In genomic region chr9:136116360-136117098, GRCh38 we compare ENCODE assay signal across 14 cellular contexts. TPM values are rescaled to one million over a fixed set of nuclear protein-coding genes. Genes with fewer than 3 reads are reported as not detected.
DNase-seq lines count a peak whose midpoint lies in the region; ATAC-seq and TF ChIP-seq lines count a peak whose summit lies in the region.
"Had no signal": no experiment of that assay in that cellular context is flagged by ENCODE, and none has a peak within 500 bp of the region (broad histone marks: within the 10 kb centered on the region; RNA-seq: fewer than 3 reads in every experiment).

No MANE protein-coding gene starts in this region.

- H3K4me1 Mint-ChIP-seq in stimulated activated naive CD8-positive, alpha-beta T cell treated with anti-CD3 and anti-CD28 coated beads, Interleukin-15, amount 100 ng/mL, for 72 hours: peaks cover 53% of the 10 kb centered on the region
- H3K4me1 Mint-ChIP-seq in activated B cell treated with CpG ODN at 0.5 μM for 24 hours (peaks cover 5% of the 10 kb centered on the region), memory B cell (no peaks in the 10 kb centered on the region), CD14-positive monocyte (peaks cover 24% of the 10 kb centered on the region)

- POLR2A ChIA-PET in activated B cell treated with CpG ODN at 0.5 μM for 24 hours (lab: Charles Lee): interaction anchor here (0.9 to 2.9 kb wide), 2 partner anchors 9 to 247 kb away, joined by 3 to 16 read pairs; partner anchors contain the start of gene DNLZ

- H3K27me3 ChIP-seq in upper lobe of left lung: no peaks in the 10 kb centered on the region
- H3K27me3 ChIP-seq in H7 (ENCODE audit: control insufficient read depth, insufficient read depth, low read length): no peaks in the 10 kb centered on the region

- peaks cover 16 to 31% (median 18%) of the 10 kb centered on the region in 4 donors for H3K4me1 ChIP-seq in upper lobe of left lung

- DNase-seq in stimulated activated naive CD8-positive, alpha-beta T cell treated with anti-CD3 and anti-CD28 coated beads, Interleukin-15, amount 100 ng/mL, for 72 hours: no peak
- DNase-seq in stimulated activated naive CD8-positive, alpha-beta T cell treated with anti-CD3 and anti-CD28 coated beads, Interleukin-15, Interleukin-2, amounts not matched to agents 100 U/mL and 50 U/mL, for 24 hours: no peak
- DNase-seq in activated B cell treated with CpG ODN at 0.5 μM for 24 hours (no peak), memory B cell (ENCODE audit: low spot score in 2 of 2) (no peak), upper lobe of left lung (peak in 1 of 2 donors; percentile 85), H7 (no peak), CD14-positive monocyte (ENCODE audit: low spot score) (no peak)
- DNase-seq: activated CD4-positive, CD25-positive, alpha-beta regulatory T cell; activated naive CD4-positive, alpha-beta T cell; cerebellar nuclear complex; KG1; NCI-H187; NCI-H774 had no signal

- peak overlapping the region in 1 of 2 donors; percentile 89 for H3K27ac Mint-ChIP-seq in stimulated activated naive CD8-positive, alpha-beta T cell treated with anti-CD3 and anti-CD28 coated beads, Interleukin-15, amount 100 ng/mL, for 72 hours
- H3K27ac Mint-ChIP-seq in activated B cell treated with CpG ODN at 0.5 μM for 24 hours (no peak overlapping the region), memory B cell (no peak overlapping the region), CD14-positive monocyte (no peak overlapping the region)

- H3K9me3 ChIP-seq in upper lobe of left lung: no peaks in the 10 kb centered on the region

- no peak for TF ChIP-seq POLR2A in upper lobe of left lung (IDR thresholded peaks at IDR 0.05)

- H3K36me3 ChIP-seq in upper lobe of left lung (peaks cover 0 to 24% (median 19%) of the 10 kb centered on the region in 4 donors), H7 (replicated peaks; ENCODE audit: control insufficient read depth, insufficient read depth, low read length) (no peaks in the 10 kb centered on the region)

- H3K36me3 Mint-ChIP-seq in activated B cell treated with CpG ODN at 0.5 μM for 24 hours (ENCODE audit: low read depth) (peaks cover 17% of the 10 kb centered on the region), memory B cell (no peaks in the 10 kb centered on the region), CD14-positive monocyte (peaks cover 15 to 35% of the 10 kb centered on the region in 2 donors)

- intact Hi-C loops in activated B cell treated with CpG ODN at 0.5 μM for 24 hours (cut with micrococcal nuclease) (loop anchor here (5.0 kb wide), 2 partner anchors 111 to 286 kb away; partner anchors contain the start of gene SNAPC4), CD14-positive monocyte (cut with micrococcal nuclease) (loop anchor here in 1 of 2 donors (5.0 kb wide), 1 partner anchor 39 kb away; no protein-coding TSS in a partner anchor)

- H3K4me3 Mint-ChIP-seq in stimulated activated naive CD8-positive, alpha-beta T cell treated with anti-CD3 and anti-CD28 coated beads, Interleukin-15, amount 100 ng/mL, for 72 hours: peak overlapping the region; percentile 90
- peak overlapping the region; percentile 19 for H3K4me3 Mint-ChIP-seq in activated B cell treated with CpG ODN at 0.5 μM for 24 hours
- H3K4me3 Mint-ChIP-seq in memory B cell: peak overlapping the region; percentile 24
- no peak overlapping the region for H3K4me3 Mint-ChIP-seq in CD14-positive monocyte

- peak overlapping the region in 3 of 4 donors; percentile 87 to 95 (median 92) for H3K27ac ChIP-seq in upper lobe of left lung

- no peak for ATAC-seq in stimulated activated naive CD8-positive, alpha-beta T cell treated with anti-CD3 and anti-CD28 coated beads, Interleukin-15, amount 100 ng/mL, for 72 hours
- ATAC-seq in stimulated activated naive CD8-positive, alpha-beta T cell treated with anti-CD3 and anti-CD28 coated beads, Interleukin-15, Interleukin-2, amounts not matched to agents 100 U/mL and 50 U/mL, for 24 hours: no peak
- ATAC-seq in activated B cell treated with CpG ODN at 0.5 μM for 24 hours (ENCODE audit: low read depth) (no peak), memory B cell (ENCODE audit: low read depth) (no peak), upper lobe of left lung (ENCODE audit: low FRiP score in 2 of 2) (no peak), GM21390 (IDR thresholded peaks at IDR 0.05; ENCODE audit: unreplicated experiment) (no peak)

- CTCF ChIA-PET in activated B cell treated with CpG ODN at 0.5 μM for 24 hours (lab: Charles Lee): no interaction called here

- no peak for TF ChIP-seq EP300 in upper lobe of left lung (IDR thresholded peaks at IDR 0.05)

- H3K9me3 Mint-ChIP-seq in stimulated activated naive CD8-positive, alpha-beta T cell treated with anti-CD3 and anti-CD28 coated beads, Interleukin-15, amount 100 ng/mL, for 72 hours: no peaks in the 10 kb centered on the region
- no peaks in the 10 kb centered on the region for H3K9me3 Mint-ChIP-seq in activated B cell treated with CpG ODN at 0.5 μM for 24 hours
- no peaks in the 10 kb centered on the region for H3K9me3 Mint-ChIP-seq in memory B cell
- peaks cover 0 to 6% (median 0%) of the 10 kb centered on the region in 7 donors for H3K9me3 Mint-ChIP-seq in CD14-positive monocyte

- H3K4me3 ChIP-seq in upper lobe of left lung (no peak overlapping the region), H7 (ENCODE audit: insufficient read depth, low read depth, low read length) (no peak overlapping the region)

- TF ChIP-seq CTCF in activated B cell treated with CpG ODN at 0.5 μM for 24 hours (IDR thresholded peaks at IDR 0.05) (no peak), upper lobe of left lung (IDR thresholded peaks at IDR 0.05) (no peak), CD14-positive monocyte (IDR thresholded peaks at IDR 0.05) (no peak)

- H3K27me3 Mint-ChIP-seq in stimulated activated naive CD8-positive, alpha-beta T cell treated with anti-CD3 and anti-CD28 coated beads, Interleukin-15, amount 100 ng/mL, for 72 hours: no peaks in the 10 kb centered on the region
- H3K27me3 Mint-ChIP-seq in activated B cell treated with CpG ODN at 0.5 μM for 24 hours (no peaks in the 10 kb centered on the region), memory B cell (no peaks in the 10 kb centered on the region), CD14-positive monocyte (ENCODE audit: low read depth in 3 of 3) (peaks cover 0 to 2% (median 0%) of the 10 kb centered on the region in 3 donors)

- 96 to 97% methylated on average over 57 to 69 of the region's 69 CpGs for WGBS in upper lobe of left lung, 2 donors

RNA-seq across cellular contexts. Expression of gene TMEM250, which starts 2.1 kb away (rescaled TPM):
- total RNA-seq in activated B cell treated with CpG ODN at 0.5 μM for 24 hours: 23.3 and 23.4 TPM in 2 replicates
- 10 to 100 TPM; 37.6 to 49.6 (median 38.4) TPM for total RNA-seq in upper lobe of left lung
- total RNA-seq in H7 (2014; rRNA removed; shearing (Covaris generic)): 50.7 and 66.1 TPM in 2 replicates
- polyA plus RNA-seq in CD14-positive monocyte: 10 to 100 TPM; 30.9 to 38.0 TPM

RNA-seq across cellular contexts. Expression of gene NACC2, which starts 21.4 kb away (rescaled TPM):
- 1.5 and 1.6 TPM in 2 replicates for total RNA-seq in activated B cell treated with CpG ODN at 0.5 μM for 24 hours
- total RNA-seq in upper lobe of left lung: 10 to 100 TPM; 16.8 to 38.4 (median 31.3) TPM
- total RNA-seq in H7 (2014; rRNA removed; shearing (Covaris generic)): 16.6 and 19.3 TPM in 2 replicates
- polyA plus RNA-seq in CD14-positive monocyte: 1 to 10 TPM; 8.1 to 8.7 TPM

Comparison
In these comparisons a context has a peak if more than half of its experiments do, and no peak if none do; other contexts are left out.
1. H3K4me3 Mint-ChIP-seq: peak in stimulated activated naive CD8-positive, alpha-beta T cell treated with anti-CD3 and anti-CD28 coated beads, Interleukin-15, amount 100 ng/mL, for 72 hours (2 of 2), activated B cell treated with CpG ODN at 0.5 μM for 24 hours (single experiment) and memory B cell (single experiment); none in CD14-positive monocyte (0 of 2).